8 cellular contexts compared by ENCODE assay signal in genomic region chr4:52234539-52235174, GRCh38.
DNase-seq lines count a peak whose midpoint lies in the region; ATAC-seq, FAIRE-seq and TF ChIP-seq lines count a peak whose summit lies in the region.

No MANE protein-coding gene starts in this region.

- in situ Hi-C loops in GM13977 (cut with MboI; ENCODE audit: low pct_unique_long_range_greater_than_20kb, low sequenced_read_pairs, unreplicated experiment): no loop called here
- in situ Hi-C loops in GM13976 (cut with MboI; ENCODE audit: low sequenced_read_pairs, unreplicated experiment): no loop called here

- no peak for DNase-seq in GM13977 (ENCODE audit: low spot score)
- peak; percentile 18 to 70 for DNase-seq in NCI-H526 (lab: John Stamatoyannopoulos, UW)
- no peak for DNase-seq in GM13976 (ENCODE audit: low spot score)
- no peak for DNase-seq in SKM-1 treated with dmso at 0.1 percent for 144 hours (lab: John Stamatoyannopoulos, UW; ENCODE audit: unreplicated experiment)

- peaks cover 2% of the 10 kb centered on the region for H3K9me3 Mint-ChIP-seq in nephron

- peak overlapping the region; percentile 29 to 68 (median 60) for H3K4me3 Mint-ChIP-seq in nephron

- ATAC-seq in HG02623 (IDR thresholded peaks at IDR 0.05; ENCODE audit: unreplicated experiment): no peak
- no peak for ATAC-seq in activated CD4-positive, CD25-positive, alpha-beta regulatory T cell treated with anti-CD3 and anti-CD28 coated beads, Interleukin-2, amount 50 U/mL, for 24 hours

- peak; percentile 97 for FAIRE-seq in endometrium (lab: Jason Lieb, UNC)

- H3K27me3 Mint-ChIP-seq in nephron (ENCODE audit: low read depth): peaks cover 4% of the 10 kb centered on the region

- peak overlapping the region; percentile 94 to 98 (median 96) for H3K27ac Mint-ChIP-seq in nephron

- TF ChIP-seq CTCF in GM13977 (IDR thresholded peaks at IDR 0.05; ENCODE audit: extremely low read depth, insufficient read depth, missing control alignments) (peak; percentile 19), nephron (IDR thresholded peaks at IDR 0.05; ENCODE audit: unreplicated experiment in 3 of 3) (peak; percentile 69 to 82 (median 75)), GM13976 (IDR thresholded peaks at IDR 0.05; ENCODE audit: borderline replicate concordance, control extremely low read depth, extremely low read depth, insufficient read depth, missing control alignments) (no peak)

- no peaks in the 10 kb centered on the region for H3K36me3 Mint-ChIP-seq in nephron (ENCODE audit: low read depth)

- peaks cover 47% of the 10 kb centered on the region for H3K4me1 Mint-ChIP-seq in nephron

Comparison
In these comparisons a context has a peak if more than half of its experiments do, and no peak if none do; other contexts are left out.
1. DNase-seq: peak in NCI-H526 (2 of 2); none in GM13977 (single experiment), GM13976 (single experiment) and SKM-1 treated with dmso at 0.1 percent for 144 hours (single experiment).